ENCODE assay signal across 12 cellular contexts in the genomic region with DNA sequence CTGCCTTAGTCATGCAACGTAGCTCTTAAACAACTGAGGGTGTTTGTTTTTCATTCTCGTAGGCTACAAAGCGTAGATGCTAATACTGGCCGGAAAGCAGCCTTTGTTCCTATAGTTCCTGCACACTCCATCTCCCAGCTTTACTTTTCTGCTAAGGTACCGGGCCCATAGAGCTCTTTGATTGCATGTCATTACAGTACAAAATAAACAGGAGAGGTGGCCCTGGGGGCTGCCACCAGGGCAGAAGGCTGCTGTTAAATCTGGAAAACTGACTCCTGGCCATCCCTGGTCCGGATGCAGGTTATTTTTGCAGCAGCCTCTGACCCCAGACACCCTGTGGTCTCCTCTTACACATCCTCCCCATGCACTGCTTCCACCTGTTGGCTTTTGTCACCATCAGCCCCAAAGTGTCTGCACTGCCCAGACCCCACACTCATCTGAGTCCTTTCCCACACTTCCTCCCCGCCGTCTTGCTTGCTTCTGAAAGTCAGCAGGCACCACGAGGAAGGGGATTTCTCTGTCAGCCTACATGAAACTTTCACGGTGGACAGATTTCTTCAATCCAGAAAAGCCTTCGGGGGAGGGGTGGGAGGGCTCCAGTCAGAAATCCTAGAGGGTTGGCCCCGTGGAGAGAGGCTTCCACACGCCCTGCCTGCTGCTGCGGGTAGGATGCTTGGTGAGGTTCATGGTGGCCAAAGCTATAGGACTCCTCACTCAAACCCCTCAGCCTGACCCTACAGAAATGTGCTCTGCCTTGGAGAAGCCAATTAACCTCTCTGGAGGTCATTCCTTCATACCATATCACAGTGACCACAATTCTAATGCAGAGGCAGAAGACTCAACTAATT.
A peak's percentile ranks its signal among the peaks of the same experiment; 100 is the strongest.
DNase-seq lines count a peak whose midpoint lies in the region; ATAC-seq and TF ChIP-seq lines count a peak whose summit lies in the region.
"Had no signal": no experiment of that assay in that cellular context is flagged by ENCODE, and none has a peak within 500 bp of the region (broad histone marks: within the 10 kb centered on the region; RNA-seq: fewer than 3 reads in every experiment).

No MANE protein-coding gene starts in this region.

- H3K27ac ChIP-seq in mesenchymal stem cell (ENCODE audit: low read length, poor library complexity, severe bottlenecking) = no peak overlapping the region

- POLR2A ChIA-PET in GM10248 (lab: Yijun Ruan, JAX) = interaction anchor here (0.9 to 1.5 kb wide), 7 partner anchors 8 to 52 kb away, joined by 3 to 6 read pairs (median 3); no protein-coding TSS in a partner anchor

- H3K9ac ChIP-seq in mesenchymal stem cell (ENCODE audit: low read length) = no peak overlapping the region

- H2BK5ac ChIP-seq in mesenchymal stem cell (ENCODE audit: low read depth, low read length, poor library complexity, severe bottlenecking) = no peak overlapping the region

- H4K8ac ChIP-seq in mesenchymal stem cell (ENCODE audit: low read length) = no peak overlapping the region

- H3K4me1 ChIP-seq in mesenchymal stem cell (ENCODE audit: control insufficient read depth, insufficient read depth, low read depth, low read length) = peaks cover 2% of the 10 kb centered on the region

- peak overlapping the region in 1 of 2 experiments; percentile 18 for H3K14ac ChIP-seq in mesenchymal stem cell (ENCODE audit: low read length in 2 of 2)

- H2BK120ac ChIP-seq in mesenchymal stem cell (ENCODE audit: low read depth, low read length) = no peak overlapping the region

- peak overlapping the region in 1 of 2 experiments; percentile 21 for H2BK12ac ChIP-seq in mesenchymal stem cell (ENCODE audit: low read length in 2 of 2)

- TF ChIP-seq CTCF in GM10248 (IDR thresholded peaks at IDR 0.05; ENCODE audit: control extremely low read depth, extremely low read depth, low read depth, missing control alignments) = no peak

- H3K79me1 ChIP-seq in mesenchymal stem cell (replicated peaks; ENCODE audit: low read length, poor library complexity, severe bottlenecking) = no peaks in the 10 kb centered on the region

- H4K91ac ChIP-seq in mesenchymal stem cell (ENCODE audit: low read length) = no peak overlapping the region

- no peak overlapping the region for H3K4me3 ChIP-seq in mesenchymal stem cell (ENCODE audit: insufficient read depth in 1 of 2, low read depth in 1 of 2, low read length in 2 of 2)

- CTCF ChIA-PET in GM10248 (lab: Yijun Ruan, JAX) = interaction anchor here (0.8 to 3.0 kb wide), 15 partner anchors 8 to 528 kb away, joined by 3 to 15 read pairs (median 4); no protein-coding TSS in a partner anchor

- H3K4ac ChIP-seq in mesenchymal stem cell (ENCODE audit: low read depth in 1 of 2, low read length in 2 of 2) = peak overlapping the region in 1 of 2 experiments; percentile 47

- peak overlapping the region; percentile 58 to 64 for H3K18ac ChIP-seq in mesenchymal stem cell (ENCODE audit: low read depth in 1 of 2, low read length in 2 of 2)

- H3K36me3 ChIP-seq in mesenchymal stem cell (ENCODE audit: control insufficient read depth in 1 of 2, insufficient read depth in 2 of 2, low read depth in 1 of 2, low read length in 2 of 2) = no peaks in the 10 kb centered on the region

- ATAC-seq in GM19463 (IDR thresholded peaks at IDR 0.05; ENCODE audit: unreplicated experiment) (peak; percentile 79), HG03354 (IDR thresholded peaks at IDR 0.05; ENCODE audit: poor library complexity, severe bottlenecking, unreplicated experiment) (peak; percentile 59)
- ATAC-seq: effector memory CD8-positive, alpha-beta T cell had no signal

- no peak overlapping the region for H3K23ac ChIP-seq in mesenchymal stem cell (ENCODE audit: low read length in 2 of 2)

- peak overlapping the region; percentile 45 for H2BK15ac ChIP-seq in mesenchymal stem cell (ENCODE audit: low read depth, poor library complexity, severe bottlenecking)

- peaks cover 10% of the 10 kb centered on the region for H3K9me3 ChIP-seq in mesenchymal stem cell (ENCODE audit: control insufficient read depth, low read length)

- H3K27me3 ChIP-seq in mesenchymal stem cell (ENCODE audit: control insufficient read depth in 1 of 2, insufficient read depth in 1 of 2, low read length in 2 of 2) = no peaks in the 10 kb centered on the region

- WGBS in mesenchymal stem cell = 67% methylated on average over 14 of the region's 14 CpGs

- H3K4me2 ChIP-seq in mesenchymal stem cell (ENCODE audit: low read length, poor library complexity, severe bottlenecking) = no peak overlapping the region

- peak; percentile 58 for DNase-seq in GM10248 (ENCODE audit: extremely low spot score)
- DNase-seq in mesenchymal stem cell = no peak
- DNase-seq in hippocampal formation (lab: John Stamatoyannopoulos, UW) = no peak
- DNase-seq in DMS53 (lab: John Stamatoyannopoulos, UW) = no peak
- no peak for DNase-seq in stimulated activated CD4-positive, alpha-beta T cell treated with anti-CD3 and anti-CD28 coated beads, Interleukin-1b, Interleukin-23, amount 100 ng/mL, for 48 hours
- no peak for DNase-seq in effector CD8-positive, alpha-beta T cell (lab: John Stamatoyannopoulos, UW)
- DNase-seq: C1 segment of cervical spinal cord; effector memory CD8-positive, alpha-beta T cell; naive B cell; NCI-H2081 treated with DMSO at 0.1 percent for 48 hours had no signal

- H2AK5ac ChIP-seq in mesenchymal stem cell (ENCODE audit: low read length, severe bottlenecking) = no peak overlapping the region

- no peak overlapping the region for H2AFZ ChIP-seq in mesenchymal stem cell (ENCODE audit: low read depth, low read length)
